19 cellular contexts compared by ENCODE assay signal in the genomic region with DNA sequence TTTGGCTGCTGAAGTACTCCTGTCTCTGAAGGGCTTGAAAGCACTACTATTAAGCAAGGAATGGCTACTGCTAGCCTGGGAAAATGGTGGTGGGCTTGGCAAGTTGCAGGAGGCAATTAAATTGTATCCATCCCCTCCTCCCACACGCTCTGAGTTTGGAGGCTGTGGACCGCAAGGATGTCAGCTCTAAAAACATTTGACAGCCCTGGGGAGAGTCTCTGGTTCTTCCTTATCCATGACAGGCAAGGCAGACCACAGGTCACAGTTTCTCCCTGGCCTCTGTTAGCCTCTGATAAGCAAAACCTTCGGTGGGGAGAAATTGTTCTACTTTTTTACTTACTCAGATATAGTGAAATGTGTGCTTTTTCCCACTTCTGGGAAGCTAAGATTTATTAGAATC. TPM values are rescaled to one million over a fixed set of nuclear protein-coding genes. Genes with fewer than 3 reads are reported as not detected.
DNase-seq lines count a peak whose midpoint lies in the region; TF ChIP-seq lines count a peak whose summit lies in the region.
"Had no signal": no experiment of that assay in that cellular context is flagged by ENCODE, and none has a peak within 500 bp of the region (broad histone marks: within the 10 kb centered on the region; RNA-seq: fewer than 3 reads in every experiment).

No MANE protein-coding gene starts in this region.

- TF ChIP-seq CTCF in cardiac muscle cell (IDR thresholded peaks at IDR 0.05; ENCODE audit: low read depth, low read length), result no peak
- TF ChIP-seq CTCF in left ventricle myocardium inferior (IDR thresholded peaks at IDR 0.05; ENCODE audit: borderline replicate concordance), result no peak

- DNase-seq in cardiac muscle cell (ENCODE audit: low read depth in 1 of 2, low spot score in 1 of 2) (no peak), left ventricle myocardium inferior (no peak), immature natural killer cell (no peak), glomerular visceral epithelial cell (ENCODE audit: extremely low spot score) (no peak), NCI-H1694 (lab: John Stamatoyannopoulos, UW) (no peak), superior temporal gyrus (ENCODE audit: extremely low spot score) (no peak)
- no peak for DNase-seq in activated CD4-positive, alpha-beta memory T cell treated with anti-CD3 and anti-CD28 coated beads for 36 hours
- DNase-seq: activated CD4-positive, CD25-positive, alpha-beta regulatory T cell; Calu3; cerebellar nuclear complex; Kasumi-1; left cardiac atrium; NCI-H1105; NCI-H774; right lobe of liver; substantia nigra had no signal

- no peak overlapping the region for H3K4me3 ChIP-seq in cardiac muscle cell
- H3K4me3 ChIP-seq in left ventricle myocardium inferior, result no peak overlapping the region
- H3K4me3 ChIP-seq: right lobe of liver had no signal

- H3K27me3 ChIP-seq in cardiac muscle cell (no peaks in the 10 kb centered on the region), left ventricle myocardium inferior (ENCODE audit: low read depth) (no peaks in the 10 kb centered on the region)
- H3K27me3 ChIP-seq: right lobe of liver had no signal

- H3K36me3 Mint-ChIP-seq in activated CD4-positive, alpha-beta memory T cell treated with anti-CD3 and anti-CD28 coated beads for 36 hours, result peaks cover 3% of the 10 kb centered on the region
- no peaks in the 10 kb centered on the region for H3K36me3 Mint-ChIP-seq in immature natural killer cell

- H3K27ac Mint-ChIP-seq in activated CD4-positive, alpha-beta memory T cell treated with anti-CD3 and anti-CD28 coated beads for 36 hours, result peak overlapping the region; percentile 93
- peak overlapping the region; percentile 87 to 99 (median 94) for H3K27ac Mint-ChIP-seq in immature natural killer cell

- H3K4me1 Mint-ChIP-seq in activated CD4-positive, alpha-beta memory T cell treated with anti-CD3 and anti-CD28 coated beads for 36 hours (ENCODE audit: low read depth), result peaks cover 87% of the 10 kb centered on the region
- H3K4me1 Mint-ChIP-seq in immature natural killer cell, result peaks cover 92% of the 10 kb centered on the region in 2 donors

- H3K27me3 Mint-ChIP-seq in activated CD4-positive, alpha-beta memory T cell treated with anti-CD3 and anti-CD28 coated beads for 36 hours, result no peaks in the 10 kb centered on the region
- peaks cover 0 to 1% (median 0%) of the 10 kb centered on the region in 3 donors for H3K27me3 Mint-ChIP-seq in immature natural killer cell (ENCODE audit: low read depth in 3 of 3)

- H3K36me3 ChIP-seq in cardiac muscle cell (no peaks in the 10 kb centered on the region), left ventricle myocardium inferior (no peaks in the 10 kb centered on the region)
- H3K36me3 ChIP-seq: right lobe of liver had no signal

- no peaks in the 10 kb centered on the region for H3K9me3 Mint-ChIP-seq in activated CD4-positive, alpha-beta memory T cell treated with anti-CD3 and anti-CD28 coated beads for 36 hours
- H3K9me3 Mint-ChIP-seq in immature natural killer cell, result no peaks in the 10 kb centered on the region
- H3K9me3 Mint-ChIP-seq: activated T-cell treated with anti-CD3 and anti-CD28 coated beads, Interleukin-2, amount 50 U/mL, for 4 hours had no signal

- CTCF ChIA-PET in activated CD4-positive, alpha-beta memory T cell treated with anti-CD3 and anti-CD28 coated beads for 36 hours (lab: Charles Lee), result interaction anchor here (0.9 to 11.0 kb wide), 5 partner anchors 31 to 415 kb away, joined by 3 to 242 read pairs (median 15); a partner anchor contains a TSS

- H3K9me3 ChIP-seq in cardiac muscle cell (ENCODE audit: low read depth) (no peaks in the 10 kb centered on the region), left ventricle myocardium inferior (replicated peaks) (peaks cover 12% of the 10 kb centered on the region)
- H3K9me3 ChIP-seq: right lobe of liver had no signal

- peak overlapping the region; percentile 14 for H3K4me3 Mint-ChIP-seq in activated CD4-positive, alpha-beta memory T cell treated with anti-CD3 and anti-CD28 coated beads for 36 hours
- H3K4me3 Mint-ChIP-seq in immature natural killer cell, result peak overlapping the region; percentile 68 to 82 (median 74)

- POLR2A ChIA-PET in activated CD4-positive, alpha-beta memory T cell treated with anti-CD3 and anti-CD28 coated beads for 36 hours (lab: Charles Lee), result interaction anchor here (0.8 to 10.3 kb wide), 2 partner anchors 40 to 45 kb away, joined by 3 to 129 read pairs; a partner anchor contains a TSS

- H3K27ac ChIP-seq in cardiac muscle cell (peak overlapping the region; percentile 49), left ventricle myocardium inferior (replicated peaks) (no peak overlapping the region)
- H3K27ac ChIP-seq: right lobe of liver had no signal

- H3K4me1 ChIP-seq in cardiac muscle cell (ENCODE audit: low read depth) (peaks cover 12% of the 10 kb centered on the region), left ventricle myocardium inferior (peaks cover 14% of the 10 kb centered on the region)
- H3K4me1 ChIP-seq: right lobe of liver had no signal

- intact Hi-C loops in left ventricle myocardium inferior (cut with micrococcal nuclease), result loop anchor here (10.0 kb wide), 1 partner anchor 149 kb away; no protein-coding TSS in a partner anchor
- intact Hi-C loops in activated CD4-positive, alpha-beta memory T cell treated with anti-CD3 and anti-CD28 coated beads for 36 hours (cut with micrococcal nuclease), result no loop called here

RNA-seq across cellular contexts. Expression of a gene that starts 46.6 kb away (rescaled TPM):
- total RNA-seq in cardiac muscle cell (58.6 and 62.2 TPM in 2 replicates), left ventricle myocardium inferior (54.9 TPM)
- polyA plus RNA-seq in cardiac muscle cell (58.1 and 59.1 TPM in 2 replicates), immature natural killer cell (100 to 1,000 TPM in 2 of 3 donors, 10 to 100 TPM in 1; 99.8 to 142 (median 126) TPM)
- 100 to 1,000 TPM; 134 to 140 TPM for total RNA-seq in activated CD4-positive, alpha-beta memory T cell treated with anti-CD3 and anti-CD28 coated beads for 36 hours
- total RNA-seq: Calu3, G401, HT-29 had no signal
